ENCODE assay signal across 1 cellular context in the genomic region with DNA sequence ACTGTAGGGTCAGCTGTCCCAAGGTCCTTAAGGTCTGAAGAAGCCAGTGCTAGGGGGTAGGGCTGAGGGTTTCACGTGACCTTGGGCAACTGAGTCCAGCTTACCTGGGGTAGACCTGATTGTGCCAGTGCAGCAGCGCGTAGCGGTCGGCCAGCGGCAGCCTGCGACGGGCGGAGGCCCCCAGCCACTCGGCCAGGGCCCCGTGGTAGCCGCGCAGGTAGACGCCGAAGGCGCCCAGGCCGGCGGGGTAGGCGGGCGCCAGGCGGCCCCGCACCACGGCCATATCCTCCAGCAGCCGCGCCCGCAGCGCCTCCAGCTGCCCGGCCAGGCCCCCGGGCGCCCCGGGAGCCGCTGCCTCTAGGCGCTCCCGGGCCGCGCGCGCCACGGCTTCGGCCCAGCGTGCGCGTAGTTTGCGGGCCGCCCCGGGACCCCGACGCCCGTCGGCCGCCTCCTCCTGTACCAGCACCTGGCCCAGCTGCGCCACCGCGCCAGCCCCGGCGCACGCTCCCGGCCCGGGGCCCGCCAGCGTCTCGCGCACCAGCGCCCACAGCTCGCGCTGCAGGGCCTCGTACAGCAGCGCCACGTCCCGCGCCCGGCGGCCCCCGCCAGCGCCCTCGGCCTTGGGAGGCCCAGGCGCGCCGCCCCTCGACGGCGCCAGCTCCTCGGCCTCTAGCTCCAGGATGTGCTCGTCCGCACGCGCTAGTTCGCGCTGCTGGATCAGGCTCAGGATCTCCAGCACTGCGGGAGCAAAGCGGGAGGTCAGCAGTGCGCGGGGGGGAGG.
TF ChIP-seq lines count a peak whose summit lies in the region.

No MANE protein-coding gene starts in this region.

TF ChIP-seq in GM23338, 12 proteins besides CTCF, POLR2A, EP300 and RAD21:
- TF ChIP-seq, protein P1, sequence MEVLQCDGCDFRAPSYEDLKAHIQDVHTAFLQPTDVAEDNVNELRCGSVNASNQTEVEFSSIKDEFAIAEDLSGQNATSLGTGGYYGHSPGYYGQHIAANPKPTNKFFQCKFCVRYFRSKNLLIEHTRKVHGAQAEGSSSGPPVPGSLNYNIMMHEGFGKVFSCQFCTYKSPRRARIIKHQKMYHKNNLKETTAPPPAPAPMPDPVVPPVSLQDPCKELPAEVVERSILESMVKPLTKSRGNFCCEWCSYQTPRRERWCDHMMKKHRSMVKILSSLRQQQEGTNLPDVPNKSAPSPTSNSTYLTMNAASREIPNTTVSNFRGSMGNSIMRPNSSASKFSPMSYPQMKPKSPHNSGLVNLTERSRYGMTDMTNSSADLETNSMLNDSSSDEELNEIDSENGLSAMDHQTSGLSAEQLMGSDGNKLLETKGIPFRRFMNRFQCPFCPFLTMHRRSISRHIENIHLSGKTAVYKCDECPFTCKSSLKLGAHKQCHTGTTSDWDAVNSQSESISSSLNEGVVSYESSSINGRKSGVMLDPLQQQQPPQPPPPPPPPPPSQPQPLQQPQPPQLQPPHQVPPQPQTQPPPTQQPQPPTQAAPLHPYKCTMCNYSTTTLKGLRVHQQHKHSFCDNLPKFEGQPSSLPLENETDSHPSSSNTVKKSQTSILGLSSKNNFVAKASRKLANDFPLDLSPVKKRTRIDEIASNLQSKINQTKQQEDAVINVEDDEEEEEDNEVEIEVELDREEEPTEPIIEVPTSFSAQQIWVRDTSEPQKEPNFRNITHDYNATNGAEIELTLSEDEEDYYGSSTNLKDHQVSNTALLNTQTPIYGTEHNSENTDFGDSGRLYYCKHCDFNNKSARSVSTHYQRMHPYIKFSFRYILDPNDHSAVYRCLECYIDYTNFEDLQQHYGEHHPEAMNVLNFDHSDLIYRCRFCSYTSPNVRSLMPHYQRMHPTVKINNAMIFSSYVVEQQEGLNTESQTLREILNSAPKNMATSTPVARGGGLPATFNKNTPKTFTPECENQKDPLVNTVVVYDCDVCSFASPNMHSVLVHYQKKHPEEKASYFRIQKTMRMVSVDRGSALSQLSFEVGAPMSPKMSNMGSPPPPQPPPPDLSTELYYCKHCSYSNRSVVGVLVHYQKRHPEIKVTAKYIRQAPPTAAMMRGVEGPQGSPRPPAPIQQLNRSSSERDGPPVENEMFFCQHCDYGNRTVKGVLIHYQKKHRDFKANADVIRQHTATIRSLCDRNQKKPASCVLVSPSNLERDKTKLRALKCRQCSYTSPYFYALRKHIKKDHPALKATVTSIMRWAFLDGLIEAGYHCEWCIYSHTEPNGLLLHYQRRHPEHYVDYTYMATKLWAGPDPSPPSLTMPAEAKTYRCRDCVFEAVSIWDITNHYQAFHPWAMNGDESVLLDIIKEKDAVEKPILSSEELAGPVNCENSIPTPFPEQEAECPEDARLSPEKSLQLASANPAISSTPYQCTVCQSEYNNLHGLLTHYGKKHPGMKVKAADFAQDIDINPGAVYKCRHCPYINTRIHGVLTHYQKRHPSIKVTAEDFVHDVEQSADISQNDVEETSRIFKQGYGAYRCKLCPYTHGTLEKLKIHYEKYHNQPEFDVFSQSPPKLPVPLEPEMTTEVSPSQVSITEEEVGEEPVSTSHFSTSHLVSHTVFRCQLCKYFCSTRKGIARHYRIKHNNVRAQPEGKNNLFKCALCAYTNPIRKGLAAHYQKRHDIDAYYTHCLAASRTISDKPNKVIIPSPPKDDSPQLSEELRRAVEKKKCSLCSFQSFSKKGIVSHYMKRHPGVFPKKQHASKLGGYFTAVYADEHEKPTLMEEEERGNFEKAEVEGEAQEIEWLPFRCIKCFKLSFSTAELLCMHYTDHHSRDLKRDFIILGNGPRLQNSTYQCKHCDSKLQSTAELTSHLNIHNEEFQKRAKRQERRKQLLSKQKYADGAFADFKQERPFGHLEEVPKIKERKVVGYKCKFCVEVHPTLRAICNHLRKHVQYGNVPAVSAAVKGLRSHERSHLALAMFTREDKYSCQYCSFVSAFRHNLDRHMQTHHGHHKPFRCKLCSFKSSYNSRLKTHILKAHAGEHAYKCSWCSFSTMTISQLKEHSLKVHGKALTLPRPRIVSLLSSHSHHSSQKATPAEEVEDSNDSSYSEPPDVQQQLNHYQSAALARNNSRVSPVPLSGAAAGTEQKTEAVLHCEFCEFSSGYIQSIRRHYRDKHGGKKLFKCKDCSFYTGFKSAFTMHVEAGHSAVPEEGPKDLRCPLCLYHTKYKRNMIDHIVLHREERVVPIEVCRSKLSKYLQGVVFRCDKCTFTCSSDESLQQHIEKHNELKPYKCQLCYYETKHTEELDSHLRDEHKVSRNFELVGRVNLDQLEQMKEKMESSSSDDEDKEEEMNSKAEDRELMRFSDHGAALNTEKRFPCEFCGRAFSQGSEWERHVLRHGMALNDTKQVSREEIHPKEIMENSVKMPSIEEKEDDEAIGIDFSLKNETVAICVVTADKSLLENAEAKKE (CRISPR knock-in tag; IDR thresholded peaks at IDR 0.05): no peak
- TF ChIP-seq EZH2 (IDR thresholded peaks at IDR 0.05; ENCODE audit: low read depth, unreplicated experiment): peak; percentile 31
- TF ChIP-seq POLR2AphosphoS5 (IDR thresholded peaks at IDR 0.05; ENCODE audit: low read depth): no peak
- no peak for TF ChIP-seq CREB1 (CRISPR knock-in tag; IDR thresholded peaks at IDR 0.05; ENCODE audit: low read depth)
